14 cellular contexts compared by ENCODE assay signal in genomic region chr7:129769866-129770808, GRCh38.
A peak's percentile ranks its signal among the peaks of the same experiment; 100 is the strongest.
DNase-seq lines count a peak whose midpoint lies in the region; ATAC-seq, FAIRE-seq and TF ChIP-seq lines count a peak whose summit lies in the region.
"Had no signal": no experiment of that assay in that cellular context is flagged by ENCODE, and none has a peak within 500 bp of the region (broad histone marks: within the 10 kb centered on the region; RNA-seq: fewer than 3 reads in every experiment).

No MANE protein-coding gene starts in this region.

- peak overlapping the region; percentile 51 for H4K91ac ChIP-seq in H1 (replicated peaks; ENCODE audit: insufficient read length, low read length)

- peaks cover 0 to 59% (median 19%) of the 10 kb centered on the region in 11 experiments; a peak in 15 of 22 replicates for H4K20me1 ChIP-seq in BLaER1 treated with 17β-estradiol and CSF1 and Interleukin-3, amounts not matched to agents 10 nM and 100 nM
- peaks cover 0 to 6% of the 10 kb centered on the region in 2 experiments for H4K20me1 ChIP-seq in H1 (replicated peaks in 1 of 2; ENCODE audit: control insufficient read depth in 1 of 2, insufficient read depth in 2 of 2, low read length in 2 of 2)

- H3K23me2 ChIP-seq in H1 (ENCODE audit: low read depth, low read length): no peaks in the 10 kb centered on the region; the same call in 1 of the 2 replicates

- TF ChIP-seq EP300 in H1 (IDR thresholded peaks at IDR 0.05; ENCODE audit: borderline replicate concordance in 1 of 2, low read depth in 2 of 2, low read length in 2 of 2): no peak

- no peak overlapping the region for H3K56ac ChIP-seq in H1 (replicated peaks; ENCODE audit: insufficient read length, low read depth, low read length)

- H3K79me1 ChIP-seq in H1 (ENCODE audit: low read depth, low read length): peaks cover 23% of the 10 kb centered on the region

- FAIRE-seq in H1 (lab: Jason Lieb, UNC): no peak
- FAIRE-seq: A204.1, GM12892 had no signal

- H3K27me3 ChIP-seq in BLaER1 treated with 17β-estradiol and CSF1 and Interleukin-3, amounts not matched to agents 10 nM and 100 nM: peaks cover 4 to 38% (median 12%) of the 10 kb centered on the region in 11 experiments; a peak in 21 of 22 replicates
- no peaks in the 10 kb centered on the region for H3K27me3 ChIP-seq in WERI-Rb-1 (ENCODE audit: insufficient read depth, low read depth, severe bottlenecking)
- H3K27me3 ChIP-seq in H1 (replicated peaks in 1 of 4; ENCODE audit: control insufficient read depth in 3 of 4, extremely low read depth in 1 of 4, insufficient read depth in 3 of 4, low read length in 3 of 4): peaks cover 0 to 10% (median 9%) of the 10 kb centered on the region in 4 experiments; a peak in 6 of 7 replicates
- peaks cover 0 to 17% (median 3%) of the 10 kb centered on the region in 7 donors for H3K27me3 ChIP-seq in spleen (replicated peaks in 1 of 7)
- H3K27me3 ChIP-seq: BE2C had no signal

- no peaks in the 10 kb centered on the region for H3K36me3 ChIP-seq in BLaER1 treated with 17β-estradiol and CSF1 and Interleukin-3, amounts not matched to agents 10 nM and 100 nM
- H3K36me3 ChIP-seq in WERI-Rb-1 (peaks cover 90% of the 10 kb centered on the region), H1 (ENCODE audit: control insufficient read depth in 2 of 4, insufficient read depth in 4 of 4, low read length in 3 of 4) (peaks cover 0 to 9% (median 0%) of the 10 kb centered on the region in 4 experiments; a peak in 1 of 8 replicates), spleen (no peaks in the 10 kb centered on the region)
- H3K36me3 ChIP-seq: BE2C had no signal

- 94% methylated on average over 12 of the region's 21 CpGs; no CpG with 5 or more reads in 1 of the 2 experiments for WGBS in H1 (ENCODE audit: extremely low coverage in 1 of 2, insufficient coverage in 1 of 2, insufficient read length in 1 of 2, insufficient replicate concordance in 2 of 2, low coverage in 1 of 2, low lambda C conversion rate in 2 of 2, missing lambda C conversion rate in 1 of 2), 2 experiments
- WGBS in spleen, 5 donors: 79 to 87% (median 81%) methylated on average over 12 to 21 of the region's 21 CpGs

- H3K27ac ChIP-seq in BLaER1 treated with 17β-estradiol and CSF1 and Interleukin-3, amounts not matched to agents 10 nM and 100 nM: peak overlapping the region in 2 of 11 experiments; percentile 23 to 45; a peak in 2 of 22 replicates
- H3K27ac ChIP-seq in WERI-Rb-1 (peak overlapping the region; percentile 16; the same call in 1 of the 2 replicates), H1 (ENCODE audit: low read depth, low read length) (no peak overlapping the region), spleen (no peak overlapping the region)
- H3K27ac ChIP-seq: GM23248 had no signal

- TF ChIP-seq POLR2A in H1 (IDR thresholded peaks at IDR 0.05; ENCODE audit: control extremely low read depth in 1 of 2, low read depth in 2 of 2, low read length in 2 of 2) (no peak), spleen (IDR thresholded peaks at IDR 0.05) (no peak)

- H2BK20ac ChIP-seq in H1 (ENCODE audit: low read length): 0 out of 2 replicates have a peak overlapping the region, but pooled peaks have one; percentile 72

- H2AFZ ChIP-seq in H1 (ENCODE audit: low read length): no peak overlapping the region
- H2AFZ ChIP-seq: GM23248 had no signal

- POLR2A ChIA-PET in H1 (lab: Charles Lee; ENCODE audit: partially characterized antibody): interaction anchor here (1.0 to 4.7 kb wide), 3 partner anchors 10 to 16 kb away, joined by 3 to 33 read pairs (median 3); no protein-coding TSS in a partner anchor

- peak overlapping the region; percentile 61 for H2BK15ac ChIP-seq in H1 (ENCODE audit: low read length)

- peak overlapping the region; percentile 87 for H3K18ac ChIP-seq in H1 (ENCODE audit: extremely low read depth, low read length)

- no peak overlapping the region for H3K4me3 ChIP-seq in BLaER1 treated with 17β-estradiol and CSF1 and Interleukin-3, amounts not matched to agents 10 nM and 100 nM
- H3K4me3 ChIP-seq in WERI-Rb-1 (ENCODE audit: low read depth, low read length) (no peak overlapping the region), H1 (ENCODE audit: extremely low read depth in 1 of 4, insufficient read depth in 2 of 4, low read depth in 3 of 4, low read length in 4 of 4) (no peak overlapping the region), spleen (no peak overlapping the region)
- H3K4me3 ChIP-seq: GM23248 had no signal

- DNase-seq in WERI-Rb-1 (no peak), H1 (ENCODE audit: low read depth in 1 of 2, low spot score in 2 of 2) (no peak), spleen (peak; percentile 51), medulla oblongata (ENCODE audit: extremely low spot score) (no peak), hypothalamus (lab: John Stamatoyannopoulos, UW) (no peak)
- DNase-seq: BE2C; Caco-2; CD8-positive, alpha-beta memory T cell; DND-41; GM23248 had no signal

- intact Hi-C loops in spleen (cut with DNase I; ENCODE audit: low total_unique reads): no loop called here

- no peak for ATAC-seq in GM21737 (IDR thresholded peaks at IDR 0.05; ENCODE audit: unreplicated experiment)

- H3K4me1 ChIP-seq in BLaER1 treated with 17β-estradiol and CSF1 and Interleukin-3, amounts not matched to agents 10 nM and 100 nM: peaks cover 36 to 86% (median 74%) of the 10 kb centered on the region in 10 experiments
- H3K4me1 ChIP-seq in H1 (replicated peaks in 1 of 4; ENCODE audit: control insufficient read depth in 3 of 4, insufficient read depth in 4 of 4, low read length in 3 of 4): peaks cover 3 to 54% (median 35%) of the 10 kb centered on the region in 4 experiments
- peaks cover 0 to 11% (median 3%) of the 10 kb centered on the region in 6 donors for H3K4me1 ChIP-seq in spleen
- H3K4me1 ChIP-seq: BE2C, Caco-2 had no signal

- peak overlapping the region; percentile 91; the same call in 1 of the 2 replicates for H2BK5ac ChIP-seq in H1 (ENCODE audit: low read depth, low read length)

- CTCF ChIA-PET in H1 (lab: Charles Lee; ENCODE audit: partially characterized antibody): interaction anchor here (0.7 to 2.1 kb wide), 5 partner anchors 9 to 295 kb away, joined by 3 to 7 read pairs (median 3); no protein-coding TSS in a partner anchor

- TF ChIP-seq CTCF in WERI-Rb-1 (IDR thresholded peaks at IDR 0.05; ENCODE audit: low read depth, low read length) (no peak), H1 (IDR thresholded peaks at IDR 0.05; ENCODE audit: control extremely low read depth in 1 of 3, insufficient read depth in 1 of 3, low read depth in 1 of 3, low read length in 3 of 3) (no peak), spleen (IDR thresholded peaks at IDR 0.05 in 8 of 11, conservative IDR thresholded peaks at IDR 0.05 in 3 of 11) (no peak)

- H3K4me2 ChIP-seq in BLaER1 treated with 17β-estradiol and CSF1 and Interleukin-3, amounts not matched to agents 10 nM and 100 nM: peak overlapping the region; percentile 83 to 99 (median 89)
- no peak overlapping the region; a peak in 1 of 4 replicates for H3K4me2 ChIP-seq in H1 (ENCODE audit: insufficient read depth in 1 of 2, low read depth in 2 of 2, low read length in 2 of 2)

- H3K9me3 ChIP-seq in BLaER1 treated with 17β-estradiol and CSF1 and Interleukin-3, amounts not matched to agents 10 nM and 100 nM (replicated peaks in 1 of 11): no peaks in the 10 kb centered on the region
- no peaks in the 10 kb centered on the region for H3K9me3 ChIP-seq in WERI-Rb-1 (ENCODE audit: severe bottlenecking)
- no peaks in the 10 kb centered on the region for H3K9me3 ChIP-seq in H1 (ENCODE audit: insufficient read depth in 2 of 2, low read depth in 1 of 2, low read length in 1 of 2)
- H3K9me3 ChIP-seq in spleen: no peaks in the 10 kb centered on the region
- H3K9me3 ChIP-seq: BE2C, Caco-2 had no signal

- H2BK120ac ChIP-seq in H1 (replicated peaks; ENCODE audit: low read depth, low read length): no peak overlapping the region

- no peak for TF ChIP-seq RAD21 in H1 (IDR thresholded peaks at IDR 0.05 in 1 of 2, conservative IDR thresholded peaks at IDR 0.05 in 1 of 2; ENCODE audit: low read depth in 2 of 2, low read length in 2 of 2)

- peak overlapping the region; percentile 97; the same call in 1 of the 2 replicates for H2BK12ac ChIP-seq in H1 (ENCODE audit: low read depth, low read length)

- H4K5ac ChIP-seq in H1 (ENCODE audit: insufficient read length, low read depth, low read length): no peak overlapping the region

- no peak overlapping the region for H3K4ac ChIP-seq in H1 (replicated peaks; ENCODE audit: insufficient read length, low read depth, low read length)

- no peak overlapping the region for H3K14ac ChIP-seq in H1 (ENCODE audit: insufficient read length)

- H2AK5ac ChIP-seq in H1 (ENCODE audit: low read depth, low read length): 0 out of 2 replicates have a peak overlapping the region, but pooled peaks have one; percentile 39

- no peak overlapping the region for H3K23ac ChIP-seq in H1 (ENCODE audit: insufficient read length)

- H4K8ac ChIP-seq in H1 (ENCODE audit: extremely low read depth, insufficient read depth, low read length): peak overlapping the region; percentile 75; the same call in 1 of the 2 replicates

- peak overlapping the region in 1 of 11 experiments; percentile 19; a peak in 1 of 22 replicates for H3K9ac ChIP-seq in BLaER1 treated with 17β-estradiol and CSF1 and Interleukin-3, amounts not matched to agents 10 nM and 100 nM
- no peak overlapping the region for H3K9ac ChIP-seq in H1 (replicated peaks in 1 of 4; ENCODE audit: extremely low read depth in 1 of 4, low read depth in 3 of 4, low read length in 3 of 4)
- H3K9ac ChIP-seq: GM23248 had no signal

- peaks cover 2 to 23% of the 10 kb centered on the region in 2 experiments; a peak in 2 of 4 replicates for H3K79me2 ChIP-seq in H1 (ENCODE audit: control insufficient read depth in 1 of 2, insufficient read depth in 2 of 2, low read length in 2 of 2)

TF ChIP-seq in H1, 55 proteins besides CTCF, POLR2A, EP300 and RAD21:
- TF ChIP-seq BRCA1 (IDR thresholded peaks at IDR 0.05; ENCODE audit: low read depth, low read length) (no peak), KDM4A (IDR thresholded peaks at IDR 0.05; ENCODE audit: low read depth, low read length, severe bottlenecking) (no peak), SAP30 (IDR thresholded peaks at IDR 0.05; ENCODE audit: insufficient read depth, insufficient replicate concordance, low read length) (no peak), TAF7 (optimal IDR thresholded peaks at IDR 0.05; ENCODE audit: borderline replicate concordance, low read depth, low read length) (no peak), CHD2 (IDR thresholded peaks at IDR 0.05; ENCODE audit: low read length) (no peak), JUN (IDR thresholded peaks at IDR 0.05; ENCODE audit: low read depth, low read length) (no peak), ASH2L (IDR thresholded peaks at IDR 0.05; ENCODE audit: low read length) (no peak), POLR2AphosphoS5 (IDR thresholded peaks at IDR 0.05; ENCODE audit: low read depth, low read length) (no peak), ZNF274 (IDR thresholded peaks at IDR 0.05; ENCODE audit: borderline replicate concordance, extremely low read depth, low read length) (no peak), CEBPB (IDR thresholded peaks at IDR 0.05; ENCODE audit: low read depth, low read length) (no peak), POU5F1 (IDR thresholded peaks at IDR 0.05; ENCODE audit: low read depth, low read length) (no peak), GABPA (IDR thresholded peaks at IDR 0.05; ENCODE audit: borderline replicate concordance, insufficient read depth, low read length) (no peak)

Comparison
In these comparisons a context has a peak if more than half of its experiments do, and no peak if none do; other contexts are left out.
1. H3K4me2 ChIP-seq: peak in BLaER1 treated with 17β-estradiol and CSF1 and Interleukin-3, amounts not matched to agents 10 nM and 100 nM (11 of 11); none in H1 (0 of 2).